8 cellular contexts compared by ENCODE assay signal in the genomic region with DNA sequence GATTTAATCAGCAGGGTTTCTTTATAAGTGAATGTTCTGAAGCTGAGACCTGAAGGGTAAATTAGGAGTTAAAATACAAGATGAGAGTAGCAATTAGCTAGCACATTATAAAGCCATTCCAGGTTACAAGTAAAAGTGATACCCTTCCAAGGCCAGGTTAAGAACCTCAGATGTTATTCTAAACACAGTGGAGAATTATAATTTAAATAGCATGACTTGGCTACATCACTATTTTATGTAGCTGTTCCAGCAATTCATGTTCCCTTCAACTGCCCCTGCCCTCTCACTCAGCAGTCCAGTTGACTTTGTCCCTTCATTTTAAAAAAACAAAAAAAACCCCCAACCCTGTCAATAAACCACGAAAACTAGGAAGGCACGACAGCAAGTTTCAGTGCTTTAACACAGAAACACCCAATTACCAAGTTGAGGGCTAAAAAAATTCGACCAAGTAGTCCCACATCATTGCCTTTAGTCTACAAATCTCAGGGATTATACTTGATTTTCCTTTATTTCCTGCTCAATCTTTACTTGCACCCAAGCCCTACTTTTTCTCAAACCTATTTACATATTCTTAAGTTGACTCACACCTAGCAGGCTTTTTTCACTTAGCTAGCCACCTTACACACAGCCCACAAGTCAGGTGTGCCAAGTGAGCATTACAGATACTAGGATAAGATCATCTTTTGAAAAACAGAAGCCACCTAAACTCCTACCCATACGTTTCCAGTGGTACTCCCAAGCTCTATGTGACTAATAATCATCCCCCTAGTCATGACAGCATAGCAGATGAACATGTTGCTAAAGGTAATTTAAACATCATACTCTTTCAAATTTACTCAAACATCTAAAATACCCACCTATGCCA. TPM values are rescaled to one million over a fixed set of nuclear protein-coding genes. Genes with fewer than 3 reads are reported as not detected.
DNase-seq lines count a peak whose midpoint lies in the region; ATAC-seq and TF ChIP-seq lines count a peak whose summit lies in the region.
"Had no signal": no experiment of that assay in that cellular context is flagged by ENCODE, and none has a peak within 500 bp of the region (broad histone marks: within the 10 kb centered on the region; RNA-seq: fewer than 3 reads in every experiment).

No MANE protein-coding gene starts in this region.

- H3K9me3 Mint-ChIP-seq in activated T-helper 2 cell treated with anti-CD3 and anti-CD28 coated beads, Interferon-gamma antibody, Interleukin-2, Interleukin-4, amounts not matched to agents 10 μg/mL and 5 μg/mL and 100 μg/mL, durations not matched to agents 14 hours and 24 hours and 36 hours, result peaks cover under 1% of the 10 kb centered on the region
- H3K9me3 Mint-ChIP-seq in neural crest cell, result no peaks in the 10 kb centered on the region

- no peak for TF ChIP-seq CTCF in neural crest cell (conservative IDR thresholded peaks at IDR 0.05)

- H3K27me3 Mint-ChIP-seq in activated T-helper 2 cell treated with anti-CD3 and anti-CD28 coated beads, Interferon-gamma antibody, Interleukin-2, Interleukin-4, amounts not matched to agents 10 μg/mL and 5 μg/mL and 100 μg/mL, durations not matched to agents 14 hours and 24 hours and 36 hours (ENCODE audit: low read depth), result no peaks in the 10 kb centered on the region
- H3K27me3 Mint-ChIP-seq in neural crest cell (ENCODE audit: low read depth), result peaks cover 5% of the 10 kb centered on the region

- peak overlapping the region; percentile 99 for H3K4me3 Mint-ChIP-seq in activated T-helper 2 cell treated with anti-CD3 and anti-CD28 coated beads, Interferon-gamma antibody, Interleukin-2, Interleukin-4, amounts not matched to agents 10 μg/mL and 5 μg/mL and 100 μg/mL, durations not matched to agents 14 hours and 24 hours and 36 hours (ENCODE audit: low read depth)
- peak overlapping the region; percentile 100 for H3K4me3 Mint-ChIP-seq in neural crest cell

- peaks cover 93% of the 10 kb centered on the region for H3K36me3 Mint-ChIP-seq in activated T-helper 2 cell treated with anti-CD3 and anti-CD28 coated beads, Interferon-gamma antibody, Interleukin-2, Interleukin-4, amounts not matched to agents 10 μg/mL and 5 μg/mL and 100 μg/mL, durations not matched to agents 14 hours and 24 hours and 36 hours (ENCODE audit: low read depth)
- H3K36me3 Mint-ChIP-seq in neural crest cell (ENCODE audit: low read depth), result peaks cover 62% of the 10 kb centered on the region

- DNase-seq in activated T-helper 2 cell treated with anti-CD3 and anti-CD28 coated beads, Interferon-gamma antibody, Interleukin-2, Interleukin-4, amounts not matched to agents 10 μg/mL and 5 μg/mL and 100 μg/mL, durations not matched to agents 14 hours and 24 hours and 36 hours (ENCODE audit: low spot score), result no peak
- no peak for DNase-seq in neural crest cell (ENCODE audit: low read depth, low spot score)
- DNase-seq in iPS-NIHi7 (ENCODE audit: extremely low spot score), result no peak
- DNase-seq in NCI-H1105 (lab: John Stamatoyannopoulos, UW), result no peak
- DNase-seq: NCI-H2029 treated with DMSO at 0.1 percent for 48 hours had no signal

- intact Hi-C loops in activated T-helper 2 cell treated with anti-CD3 and anti-CD28 coated beads, Interferon-gamma antibody, Interleukin-2, Interleukin-4, amounts not matched to agents 10 μg/mL and 5 μg/mL and 100 μg/mL, durations not matched to agents 14 hours and 24 hours and 36 hours (cut with micrococcal nuclease), result loop anchor here (10.0 kb wide), 2 partner anchors 427 to 1627 kb away; no protein-coding TSS in a partner anchor

- ATAC-seq in GM21619 (IDR thresholded peaks at IDR 0.05; ENCODE audit: unreplicated experiment), result peak; percentile 20
- ATAC-seq in HG03196 (IDR thresholded peaks at IDR 0.05; ENCODE audit: unreplicated experiment), result peak; percentile 21
- ATAC-seq in GM21737 (IDR thresholded peaks at IDR 0.05; ENCODE audit: unreplicated experiment), result no peak

- peak overlapping the region; percentile 98 for H3K27ac Mint-ChIP-seq in activated T-helper 2 cell treated with anti-CD3 and anti-CD28 coated beads, Interferon-gamma antibody, Interleukin-2, Interleukin-4, amounts not matched to agents 10 μg/mL and 5 μg/mL and 100 μg/mL, durations not matched to agents 14 hours and 24 hours and 36 hours
- no peak overlapping the region for H3K27ac Mint-ChIP-seq in neural crest cell (ENCODE audit: unreplicated experiment)

- peaks cover 63% of the 10 kb centered on the region for H3K4me1 Mint-ChIP-seq in activated T-helper 2 cell treated with anti-CD3 and anti-CD28 coated beads, Interferon-gamma antibody, Interleukin-2, Interleukin-4, amounts not matched to agents 10 μg/mL and 5 μg/mL and 100 μg/mL, durations not matched to agents 14 hours and 24 hours and 36 hours (ENCODE audit: low read depth)
- peaks cover 70% of the 10 kb centered on the region for H3K4me1 Mint-ChIP-seq in neural crest cell

RNA-seq across cellular contexts. Expression of a gene that starts 3.4 kb away (rescaled TPM):
- 1,583 and 1,632 TPM in 2 replicates for total RNA-seq in activated T-helper 2 cell treated with anti-CD3 and anti-CD28 coated beads, Interferon-gamma antibody, Interleukin-2, Interleukin-4, amounts not matched to agents 10 μg/mL and 5 μg/mL and 100 μg/mL, durations not matched to agents 14 hours and 24 hours and 36 hours
- 1,432 and 1,510 TPM in 2 replicates for total RNA-seq in neural crest cell

RNA-seq across cellular contexts. Expression of a gene that starts 9.6 kb away (rescaled TPM):
- 1.5 and 1.6 TPM in 2 replicates for total RNA-seq in activated T-helper 2 cell treated with anti-CD3 and anti-CD28 coated beads, Interferon-gamma antibody, Interleukin-2, Interleukin-4, amounts not matched to agents 10 μg/mL and 5 μg/mL and 100 μg/mL, durations not matched to agents 14 hours and 24 hours and 36 hours
- not detected in 2 replicates for total RNA-seq in neural crest cell

RNA-seq across cellular contexts. Expression of a gene that starts 33.4 kb away (rescaled TPM):
- 61.2 and 61.7 TPM in 2 replicates for total RNA-seq in activated T-helper 2 cell treated with anti-CD3 and anti-CD28 coated beads, Interferon-gamma antibody, Interleukin-2, Interleukin-4, amounts not matched to agents 10 μg/mL and 5 μg/mL and 100 μg/mL, durations not matched to agents 14 hours and 24 hours and 36 hours
- total RNA-seq in neural crest cell, result 39.2 and 41.8 TPM in 2 replicates
